Comparison of ENCODE assay signal across 8 cellular contexts in the genomic region with DNA sequence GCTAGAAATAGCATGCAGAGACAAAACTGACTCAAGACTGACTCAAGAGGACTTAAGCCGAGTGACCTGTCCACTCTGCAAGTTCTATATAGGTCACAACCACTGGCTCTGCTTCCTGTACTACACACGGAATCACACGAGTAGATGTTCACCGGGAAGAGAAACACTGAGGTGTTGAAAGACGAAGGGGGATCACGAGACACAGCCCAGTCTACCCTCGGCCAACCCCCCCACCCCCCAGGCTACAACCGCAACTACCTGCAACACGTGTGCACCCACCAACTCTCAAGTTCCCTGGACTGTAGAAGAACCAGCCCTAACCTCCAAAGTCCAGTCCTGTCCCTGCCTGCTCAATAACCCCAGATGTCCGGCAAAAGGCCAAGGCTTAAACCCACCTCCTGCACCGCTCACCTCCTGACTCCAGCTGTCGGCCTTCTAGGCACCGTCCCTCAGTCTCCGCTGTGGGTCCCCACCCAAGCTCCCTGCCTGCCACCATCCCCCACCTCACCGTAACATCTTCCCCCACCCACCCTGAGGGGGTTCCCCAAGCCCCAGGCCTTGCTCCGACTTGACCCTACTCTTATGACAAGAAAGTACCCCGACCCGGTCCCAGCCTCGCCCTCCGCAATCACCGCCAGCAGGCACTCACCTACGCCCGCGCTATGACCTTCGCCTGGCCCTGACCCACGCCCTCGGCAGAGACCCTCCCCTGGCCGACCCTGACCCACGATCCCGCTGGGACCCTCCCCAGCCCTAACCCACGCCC. TPM values are rescaled to one million over a fixed set of nuclear protein-coding genes. Genes with fewer than 3 reads are reported as not detected.
DNase-seq lines count a peak whose midpoint lies in the region; ATAC-seq and TF ChIP-seq lines count a peak whose summit lies in the region.

No MANE protein-coding gene starts in this region.

- H3K27me3 ChIP-seq in heart right ventricle: no peaks in the 10 kb centered on the region

- ATAC-seq in heart right ventricle (peak in 6 of 8 donors; percentile 1 to 25 (median 6)), HG03571 (IDR thresholded peaks at IDR 0.05; ENCODE audit: unreplicated experiment) (no peak)

- peaks cover 8 to 68% (median 49%) of the 10 kb centered on the region in 9 donors for H3K4me1 ChIP-seq in heart right ventricle

- peaks cover 0 to 4% (median 0%) of the 10 kb centered on the region in 9 donors for H3K36me3 ChIP-seq in heart right ventricle

- TF ChIP-seq CTCF in heart right ventricle (IDR thresholded peaks at IDR 0.05) (no peak), retinal pigment epithelial cell (conservative IDR thresholded peaks at IDR 0.05; ENCODE audit: low read depth, low read length) (no peak)

- H3K27ac ChIP-seq in heart right ventricle: peak overlapping the region; percentile 75 to 98 (median 91)

- intact Hi-C loops in heart right ventricle (cut with DNase I): loop anchor here in 2 of 10 donors (5.0 to 10.0 kb wide), 3 partner anchors 147 to 247 kb away; a partner anchor contains a TSS

- no peaks in the 10 kb centered on the region for H3K9me3 ChIP-seq in heart right ventricle

- 1 to 2% methylated on average over 31 of the region's 31 CpGs for WGBS in heart right ventricle, 2 donors

- peak overlapping the region; percentile 87 to 100 (median 98) for H3K4me3 ChIP-seq in heart right ventricle
- peak overlapping the region; percentile 96 for H3K4me3 ChIP-seq in retinal pigment epithelial cell (ENCODE audit: low read length)

- peak; percentile 16 for DNase-seq in NCI-H82 (lab: John Stamatoyannopoulos, UW)
- no peak for DNase-seq in NCI-H82 treated with DMSO at 0.1 percent for 48 hours (lab: John Stamatoyannopoulos, UW; ENCODE audit: unreplicated experiment)
- peak; percentile 35 for DNase-seq in HK-2 (ENCODE audit: unreplicated experiment)
- peak; percentile 30 for DNase-seq in activated gamma-delta T cell (lab: John Stamatoyannopoulos, UW)
- DNase-seq in heart right ventricle: no peak
- peak; percentile 3 for DNase-seq in retinal pigment epithelial cell (ENCODE audit: low read depth)
- DNase-seq in inferior parietal cortex (ENCODE audit: extremely low spot score): no peak

RNA-seq across cellular contexts. Expression of a gene that starts 0.7 kb away (rescaled TPM):
- 10 to 100 TPM; 21.0 to 38.1 (median 26.9) TPM for total RNA-seq in heart right ventricle
- 100 to 1,000 TPM in 1 of 2 donors, 10 to 100 TPM in 1; 48.6 to 105 TPM for polyA plus RNA-seq in heart right ventricle

RNA-seq across cellular contexts. Expression of a gene that starts 0.9 kb away (rescaled TPM):
- 10 to 100 TPM; 15.6 to 27.9 (median 19.0) TPM for total RNA-seq in heart right ventricle
- polyA plus RNA-seq in heart right ventricle: 10 to 100 TPM; 16.3 to 49.6 TPM

RNA-seq across cellular contexts. Expression of a gene that starts 42.0 kb away (rescaled TPM):
- total RNA-seq in heart right ventricle: 1 to 10 TPM; 2.8 to 5.2 (median 3.8) TPM
- polyA plus RNA-seq in heart right ventricle: 1 to 10 TPM; 3.6 to 4.9 TPM

RNA-seq across cellular contexts. Expression of a gene that starts 55.5 kb away (rescaled TPM):
- 10 to 100 TPM in 1 of 10 donors, 1 to 10 TPM in 9; 6.0 to 10.4 (median 8.7) TPM for total RNA-seq in heart right ventricle
- 10 to 100 TPM in 1 of 2 donors, 1 to 10 TPM in 1; 4.6 to 13.3 TPM for polyA plus RNA-seq in heart right ventricle

Comparison
In these comparisons a context has a peak if more than half of its experiments do, and no peak if none do; other contexts are left out.
1. DNase-seq: peak in NCI-H82 (single experiment), HK-2 (single experiment), activated gamma-delta T cell (single experiment) and retinal pigment epithelial cell (single experiment); none in NCI-H82 treated with DMSO at 0.1 percent for 48 hours (single experiment), heart right ventricle (0 of 2) and inferior parietal cortex (single experiment).